9 cellular contexts compared by ENCODE assay signal in the genomic region with DNA sequence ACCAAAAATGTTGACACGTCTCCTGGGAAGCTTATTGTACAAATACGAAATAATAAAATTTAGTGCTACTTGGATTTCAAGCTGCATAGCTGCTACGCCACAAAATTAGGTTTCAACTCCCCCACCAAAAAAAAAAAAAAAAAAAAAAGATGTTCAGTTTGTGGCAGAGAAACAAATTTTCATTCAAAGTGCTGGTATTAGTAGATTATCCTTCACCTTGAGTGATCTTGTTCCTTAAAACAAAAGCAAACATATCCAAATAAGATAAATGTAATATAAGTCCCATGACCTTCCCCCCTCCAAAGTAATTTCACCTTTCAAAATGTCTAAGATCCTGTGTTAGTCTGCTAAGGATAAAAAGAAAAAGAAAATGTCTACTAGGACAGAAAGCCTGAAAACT. TPM values are rescaled to one million over a fixed set of nuclear protein-coding genes. Genes with fewer than 3 reads are reported as not detected.
A peak's percentile ranks its signal among the peaks of the same experiment; 100 is the strongest.
DNase-seq lines count a peak whose midpoint lies in the region; ATAC-seq and TF ChIP-seq lines count a peak whose summit lies in the region.
"Had no signal": no experiment of that assay in that cellular context is flagged by ENCODE, and none has a peak within 500 bp of the region (broad histone marks: within the 10 kb centered on the region; RNA-seq: fewer than 3 reads in every experiment).

No MANE protein-coding gene starts in this region.

- H3K27me3 ChIP-seq in right lobe of liver (no peaks in the 10 kb centered on the region), tibial nerve (no peaks in the 10 kb centered on the region)

- H3K4me3 ChIP-seq in astrocyte of the spinal cord (ENCODE audit: low read depth, low read length) (peak overlapping the region; percentile 55), right lobe of liver (peak overlapping the region; percentile 68 to 79 (median 73)), tibial nerve (peak overlapping the region; percentile 84 to 98 (median 94))

- H3K27ac ChIP-seq in right lobe of liver (peak overlapping the region in 2 of 3 donors; percentile 96 to 100), tibial nerve (peak overlapping the region; percentile 98 to 100 (median 98))

- peak overlapping the region; percentile 98 to 99 for H3K4me3 Mint-ChIP-seq in activated T-cell treated with anti-CD3 and anti-CD28 coated beads, Interleukin-2, amount 50 U/mL, for 72 hours
- H3K4me3 Mint-ChIP-seq in immature natural killer cell: peak overlapping the region in 2 of 5 donors; percentile 98 to 100

- TF ChIP-seq CTCF in astrocyte of the spinal cord (IDR thresholded peaks at IDR 0.05; ENCODE audit: low read depth, low read length): no peak
- TF ChIP-seq CTCF in right lobe of liver (IDR thresholded peaks at IDR 0.05): no peak
- TF ChIP-seq CTCF in tibial nerve (IDR thresholded peaks at IDR 0.05): no peak

- H3K36me3 ChIP-seq in right lobe of liver (peaks cover 0 to 27% (median 14%) of the 10 kb centered on the region in 4 donors), tibial nerve (peaks cover 0 to 18% (median 16%) of the 10 kb centered on the region in 3 donors)

- H3K9me3 ChIP-seq in right lobe of liver: no peaks in the 10 kb centered on the region
- no peaks in the 10 kb centered on the region for H3K9me3 ChIP-seq in tibial nerve

- ATAC-seq in activated T-cell treated with anti-CD3 and anti-CD28 coated beads, Interleukin-2, amount 50 U/mL, for 72 hours (replicated peaks in 1 of 2): no peak
- ATAC-seq in right lobe of liver (no peak), GM18870 (IDR thresholded peaks at IDR 0.05; ENCODE audit: unreplicated experiment) (no peak), HG02759 (IDR thresholded peaks at IDR 0.05; ENCODE audit: unreplicated experiment) (no peak)

- in situ Hi-C loops in astrocyte of the spinal cord (cut with HindIII; ENCODE audit: low sequenced_read_pairs): no loop called here

- H3K4me1 Mint-ChIP-seq in activated T-cell treated with anti-CD3 and anti-CD28 coated beads, Interleukin-2, amount 50 U/mL, for 72 hours (ENCODE audit: low read depth): peaks cover 55% of the 10 kb centered on the region
- H3K4me1 Mint-ChIP-seq in immature natural killer cell: peaks cover 38 to 44% of the 10 kb centered on the region in 2 donors

- peaks cover 15 to 21% of the 10 kb centered on the region in 2 donors for H3K36me3 Mint-ChIP-seq in activated T-cell treated with anti-CD3 and anti-CD28 coated beads, Interleukin-2, amount 50 U/mL, for 72 hours (ENCODE audit: insufficient read depth in 2 of 2)
- peaks cover 0 to 18% (median 16%) of the 10 kb centered on the region in 3 donors for H3K36me3 Mint-ChIP-seq in immature natural killer cell

- H3K9me3 Mint-ChIP-seq in activated T-cell treated with anti-CD3 and anti-CD28 coated beads, Interleukin-2, amount 50 U/mL, for 72 hours: no peaks in the 10 kb centered on the region
- H3K9me3 Mint-ChIP-seq in immature natural killer cell: no peaks in the 10 kb centered on the region
- H3K9me3 Mint-ChIP-seq: activated B cell treated with CpG ODN at 0.5 μM for 24 hours had no signal

- WGBS in right lobe of liver (ENCODE audit: insufficient coverage, low coverage, low lambda C conversion rate, missing lambda C conversion rate): 21% methylated on average over 3 of the region's 3 CpGs
- WGBS in tibial nerve, 2 donors: 46 to 50% methylated on average over 3 of the region's 3 CpGs

- TF ChIP-seq POLR2A in right lobe of liver (IDR thresholded peaks at IDR 0.05) (no peak), tibial nerve (IDR thresholded peaks at IDR 0.05) (no peak)

- no peak for DNase-seq in activated T-cell treated with anti-CD3 and anti-CD28 coated beads, Interleukin-2, amount 50 U/mL, for 72 hours
- DNase-seq in activated T-cell treated with anti-CD3 and anti-CD28 coated beads, Interleukin-2, amount 50 U/mL, for 1 hour: no peak
- DNase-seq in astrocyte of the spinal cord (ENCODE audit: low read depth, low spot score) (no peak), right lobe of liver (no peak), tibial nerve (ENCODE audit: low spot score in 2 of 2) (no peak), immature natural killer cell (no peak)
- DNase-seq: activated B cell treated with CpG ODN at 0.5 μM for 24 hours had no signal

- no peak for TF ChIP-seq EP300 in tibial nerve (IDR thresholded peaks at IDR 0.05)

- no peaks in the 10 kb centered on the region for H3K27me3 Mint-ChIP-seq in activated T-cell treated with anti-CD3 and anti-CD28 coated beads, Interleukin-2, amount 50 U/mL, for 72 hours (ENCODE audit: low read depth)
- peaks cover 19 to 22% (median 20%) of the 10 kb centered on the region in 3 donors for H3K27me3 Mint-ChIP-seq in immature natural killer cell (ENCODE audit: low read depth in 3 of 3)
- H3K27me3 Mint-ChIP-seq: activated B cell treated with CpG ODN at 0.5 μM for 24 hours had no signal

- peak overlapping the region; percentile 99 for H3K27ac Mint-ChIP-seq in activated T-cell treated with anti-CD3 and anti-CD28 coated beads, Interleukin-2, amount 50 U/mL, for 72 hours
- peak overlapping the region in 3 of 6 donors; percentile 95 to 99 (median 98) for H3K27ac Mint-ChIP-seq in immature natural killer cell

- H3K4me1 ChIP-seq in right lobe of liver (peaks cover 0 to 12% (median 3%) of the 10 kb centered on the region in 4 donors), tibial nerve (peaks cover 0 to 57% (median 19%) of the 10 kb centered on the region in 4 donors)

- intact Hi-C loops in right lobe of liver (cut with DNase I): loop anchor here in 1 of 2 donors (5.0 kb wide), 1 partner anchor 83 kb away; no protein-coding TSS in a partner anchor

RNA-seq across cellular contexts. Expression of a gene that starts 2.2 kb away (rescaled TPM):
- total RNA-seq in activated T-cell treated with anti-CD3 and anti-CD28 coated beads, Interleukin-2, amount 50 U/mL, for 72 hours: 10 to 100 TPM; 57.3 to 68.9 TPM
- total RNA-seq in right lobe of liver (100 to 1,000 TPM in 3 of 6 experiments, 10 to 100 TPM in 3; 36.2 to 222 (median 82.1) TPM), tibial nerve (100 to 1,000 TPM in 1 of 4 donors, 10 to 100 TPM in 3; 48.6 to 142 (median 81.3) TPM)
- 10 to 100 TPM in 2 of 3 donors, 1 to 10 TPM in 1; 8.9 to 23.7 (median 10.3) TPM for polyA plus RNA-seq in immature natural killer cell

RNA-seq across cellular contexts. Expression of a gene that starts 28.5 kb away (rescaled TPM):
- not detected for total RNA-seq in activated T-cell treated with anti-CD3 and anti-CD28 coated beads, Interleukin-2, amount 50 U/mL, for 72 hours
- total RNA-seq in right lobe of liver (not detected), tibial nerve (1 to 10 TPM in 3 of 4 donors, not detected in 1; 1.0 to 2.2 (median 1.2) TPM)
- not detected for polyA plus RNA-seq in immature natural killer cell
- total RNA-seq: activated B cell treated with CpG ODN at 0.5 μM for 24 hours had no signal
